ENCODE assay signal across 2 cellular contexts in genomic region chr1:156664046-156664948, GRCh38.
TF ChIP-seq lines count a peak whose summit lies in the region.

No MANE protein-coding gene starts in this region.

TF ChIP-seq in GM12878, 131 proteins besides CTCF, POLR2A, EP300 and RAD21:
- TF ChIP-seq ZZZ3 (IDR thresholded peaks at IDR 0.05; ENCODE audit: control insufficient read depth, insufficient read length, low read depth) (no peak), EED (IDR thresholded peaks at IDR 0.05; ENCODE audit: low read depth) (0 out of 2 replicates have a peak, but pooled peaks have one; percentile 3)
TF ChIP-seq in GM12878: peak in this region for 1.

TF ChIP-seq in liver, 16 proteins besides CTCF, POLR2A, EP300 and RAD21:
- TF ChIP-seq HNF4A (conservative IDR thresholded peaks at IDR 0.05) (no peak), JUND (IDR thresholded peaks at IDR 0.05) (no peak), ATF3 (IDR thresholded peaks at IDR 0.05) (no peak), YY1 (IDR thresholded peaks at IDR 0.05) (no peak), TAF1 (conservative IDR thresholded peaks at IDR 0.05) (no peak), GABPA (IDR thresholded peaks at IDR 0.05 in 1 of 2, conservative IDR thresholded peaks at IDR 0.05 in 1 of 2) (no peak), FOXA2 (IDR thresholded peaks at IDR 0.05) (no peak), FOXA1 (IDR thresholded peaks at IDR 0.05) (no peak), HNF4G (IDR thresholded peaks at IDR 0.05) (no peak), NR2F2 (IDR thresholded peaks at IDR 0.05) (no peak)
- TF ChIP-seq, protein P1, sequence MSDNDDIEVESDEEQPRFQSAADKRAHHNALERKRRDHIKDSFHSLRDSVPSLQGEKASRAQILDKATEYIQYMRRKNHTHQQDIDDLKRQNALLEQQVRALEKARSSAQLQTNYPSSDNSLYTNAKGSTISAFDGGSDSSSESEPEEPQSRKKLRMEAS (IDR thresholded peaks at IDR 0.05), result no peak
